Comparison of ENCODE assay signal across 27 cellular contexts in the genomic region with DNA sequence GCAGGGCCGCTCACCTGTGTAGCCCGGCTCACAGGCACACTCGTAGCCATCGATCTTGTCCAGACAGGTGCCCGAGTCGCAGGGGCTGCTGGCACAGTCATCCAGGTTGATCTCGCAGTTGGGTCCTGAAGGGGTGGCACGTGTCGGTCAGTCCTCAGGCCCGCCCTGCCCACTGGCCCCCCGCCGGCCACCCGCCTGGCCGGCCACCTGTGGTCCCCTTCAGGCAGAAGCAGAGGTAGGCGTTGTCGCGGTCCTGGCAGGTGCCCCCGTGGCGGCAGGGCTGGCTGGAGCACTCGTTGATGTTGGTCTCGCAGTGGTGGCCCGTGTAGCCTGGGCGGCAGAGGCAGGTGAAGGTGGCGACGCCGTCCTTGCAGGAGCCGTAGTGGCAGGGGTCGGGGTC.
"Had no signal": no experiment of that assay in that cellular context is flagged by ENCODE, and none has a peak within 500 bp of the region (broad histone marks: within the 10 kb centered on the region; RNA-seq: fewer than 3 reads in every experiment).

No MANE protein-coding gene starts in this region.

- H3K4me1 ChIP-seq: foreskin keratinocyte had no signal

- H3K9me3 ChIP-seq: body of pancreas, colonic mucosa, esophagus muscularis mucosa, gastrocnemius medialis had no signal

- H3K4me3 ChIP-seq: body of pancreas, cardiac muscle cell, colonic mucosa, esophagus muscularis mucosa, gastrocnemius medialis had no signal

- H3K27ac ChIP-seq: body of pancreas, cardiac muscle cell, colonic mucosa, foreskin keratinocyte, WERI-Rb-1 had no signal

- DNase-seq: activated B cell treated with CpG ODN at 0.5 μM for 24 hours; activated CD4-positive, alpha-beta T cell treated with anti-CD3 and anti-CD28 coated beads for 48 hours; activated CD4-positive, alpha-beta T cell treated with anti-CD3 and anti-CD28 coated beads, Interleukin-2, amount 50 U/mL, for 1 hour; activated CD4-positive, alpha-beta T cell treated with anti-CD3 and anti-CD28 coated beads, Interleukin-2, amount 50 U/mL, for 48 hours; activated CD8-positive, alpha-beta memory T cell treated with anti-CD3 and anti-CD28 coated beads for 24 hours; activated CD8-positive, alpha-beta T cell treated with anti-CD3 and anti-CD28 coated beads for 36 hours; activated effector memory CD4-positive, alpha-beta T cell treated with Interleukin-2 at 50 U/mL for 16 hours; activated gamma-delta T cell treated with Interleukin-2 at 50 U/mL for 16 hours; activated naive CD4-positive, alpha-beta T cell treated with anti-CD3 and anti-CD28 coated beads, Interleukin-2, amount 50 U/mL, for 16 hours; activated naive CD4-positive, alpha-beta T cell treated with Interleukin-2 at 50 U/mL for 16 hours; activated T-cell treated with anti-CD3 and anti-CD28 coated beads, Interleukin-2, amount 50 U/mL, for 4 hours; amniotic stem cell; body of pancreas; central memory CD4-positive, alpha-beta T cell; cerebellar nuclear complex; colonic mucosa; effector memory CD4-positive, alpha-beta T cell; erythroblast; foreskin keratinocyte; gastrocnemius medialis; glutamatergic neuron; T-helper 1 cell; T-helper 17 cell; T1000; WERI-Rb-1 had no signal

- H3K27me3 ChIP-seq: body of pancreas, cardiac muscle cell, colonic mucosa, esophagus muscularis mucosa, foreskin keratinocyte, gastrocnemius medialis had no signal
